Comparison of ENCODE assay signal across 8 cellular contexts in the genomic region with DNA sequence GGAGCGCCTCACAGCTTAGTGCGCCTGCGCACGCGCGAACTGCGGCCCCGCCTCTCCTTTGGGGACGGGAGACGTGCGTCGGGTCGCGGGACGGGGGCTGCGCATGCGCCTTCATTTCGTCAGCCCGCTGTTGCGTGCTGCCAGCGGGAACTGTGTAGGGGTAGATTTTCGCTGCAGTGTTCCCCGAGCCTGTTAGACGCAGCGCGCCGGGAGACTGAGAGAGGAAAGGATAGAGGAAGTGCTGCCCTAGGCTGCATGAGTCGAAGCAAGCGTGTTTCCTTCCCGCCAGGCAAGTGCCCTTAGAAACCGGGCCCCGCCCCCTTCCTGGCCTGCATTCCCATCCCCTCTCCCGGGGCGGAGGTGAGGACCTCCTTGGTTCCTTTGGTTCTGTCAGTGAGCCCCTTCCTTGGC. TPM values are rescaled to one million over a fixed set of nuclear protein-coding genes. Genes with fewer than 3 reads are reported as not detected.
DNase-seq lines count a peak whose midpoint lies in the region; ATAC-seq and TF ChIP-seq lines count a peak whose summit lies in the region.

No MANE protein-coding gene starts in this region.

- TF ChIP-seq RAD21 in SK-N-SH (IDR thresholded peaks at IDR 0.05; ENCODE audit: low read length): no peak

- POLR2A ChIA-PET in SK-N-SH (lab: Yijun Ruan, JAX): interaction anchor here (1.0 to 2.2 kb wide), 3 partner anchors 10 to 108 kb away, joined by 3 to 11 read pairs (median 3); partner anchors contain the start of genes ITGA1 and PELO

- TF ChIP-seq CTCF in GM12864 (IDR thresholded peaks at IDR 0.05; ENCODE audit: low read depth, low read length, missing control alignments) (no peak), SK-N-SH (IDR thresholded peaks at IDR 0.05) (no peak), osteoblast (IDR thresholded peaks at IDR 0.05; ENCODE audit: extremely low read depth, low read depth, low read length) (no peak), testis (IDR thresholded peaks at IDR 0.05) (no peak)

- no peaks in the 10 kb centered on the region for H3K9me3 Mint-ChIP-seq in activated naive CD4-positive, alpha-beta T cell treated with anti-CD3 and anti-CD28 coated beads, Interleukin-2, amount 50 U/mL, for 72 hours

- H3K27ac ChIP-seq in SK-N-SH (ENCODE audit: low read depth in 2 of 2, low read length in 1 of 2) (peak overlapping the region; percentile 93 to 95), osteoblast (ENCODE audit: low read depth, low read length) (peak overlapping the region; percentile 99), testis (peak overlapping the region; percentile 92 to 93)

- peak; percentile 89 for ATAC-seq in HG02642 (IDR thresholded peaks at IDR 0.05; ENCODE audit: poor library complexity, unreplicated experiment)
- ATAC-seq in activated naive CD4-positive, alpha-beta T cell treated with anti-CD3 and anti-CD28 coated beads, Interleukin-2, amount 50 U/mL, for 72 hours: peak; percentile 78 to 90

- peaks cover 30% of the 10 kb centered on the region for H3F3A ChIP-seq in SK-N-SH (replicated peaks; ENCODE audit: insufficient read depth)

- H3K9me3 ChIP-seq in SK-N-SH (no peaks in the 10 kb centered on the region), osteoblast (ENCODE audit: low read depth, low read length) (no peaks in the 10 kb centered on the region), testis (no peaks in the 10 kb centered on the region)

- peak overlapping the region; percentile 97 to 99 for H3K27ac Mint-ChIP-seq in activated naive CD4-positive, alpha-beta T cell treated with anti-CD3 and anti-CD28 coated beads, Interleukin-2, amount 50 U/mL, for 72 hours

- CTCF ChIA-PET in SK-N-SH (lab: Yijun Ruan, JAX): interaction anchor here (1.0 to 2.3 kb wide), 6 partner anchors 12 to 139 kb away, joined by 3 to 17 read pairs (median 6); partner anchors contain the start of genes ITGA1 and PELO

- H3K4me2 ChIP-seq in SK-N-SH (peak overlapping the region; percentile 89), osteoblast (ENCODE audit: insufficient read depth, low read length) (peak overlapping the region; percentile 97)

- H3K36me3 Mint-ChIP-seq in activated naive CD4-positive, alpha-beta T cell treated with anti-CD3 and anti-CD28 coated beads, Interleukin-2, amount 50 U/mL, for 72 hours: peaks cover 34 to 40% of the 10 kb centered on the region in 2 donors

- H3K4me1 ChIP-seq in SK-N-SH (ENCODE audit: control insufficient read depth in 1 of 2, insufficient read depth in 2 of 2, low read depth in 1 of 2, low read length in 1 of 2) (peaks cover 12 to 41% of the 10 kb centered on the region in 2 experiments), osteoblast (ENCODE audit: insufficient read depth, low read length) (peaks cover 35% of the 10 kb centered on the region), testis (peaks cover 19% of the 10 kb centered on the region)

- peaks cover 22% of the 10 kb centered on the region for H4K20me1 ChIP-seq in SK-N-SH (ENCODE audit: insufficient read depth)
- H4K20me1 ChIP-seq in osteoblast (ENCODE audit: insufficient read depth, low read length): peaks cover 37% of the 10 kb centered on the region

- peaks cover 34 to 36% of the 10 kb centered on the region in 2 experiments for H3K36me3 ChIP-seq in SK-N-SH (replicated peaks in 1 of 2; ENCODE audit: control insufficient read depth in 1 of 2, insufficient read depth in 2 of 2, low read length in 1 of 2)
- H3K36me3 ChIP-seq in osteoblast (ENCODE audit: insufficient read depth, low read length): peaks cover 25% of the 10 kb centered on the region
- H3K36me3 ChIP-seq in testis (ENCODE audit: low read depth, missing control alignments): no peaks in the 10 kb centered on the region

- 1% methylated on average over 26 of the region's 34 CpGs for WGBS in SK-N-SH (ENCODE audit: low lambda C conversion rate)
- 0% methylated on average over 22 to 34 of the region's 34 CpGs for WGBS in testis, 2 donors

- no peak for TF ChIP-seq EP300 in SK-N-SH (IDR thresholded peaks at IDR 0.05; ENCODE audit: borderline replicate concordance in 1 of 2, low read depth in 1 of 2, low read length in 1 of 2)

- peak overlapping the region; percentile 87 for H2AFZ ChIP-seq in SK-N-SH (ENCODE audit: low read depth)
- peak overlapping the region; percentile 81 for H2AFZ ChIP-seq in osteoblast (ENCODE audit: low read length)

- H3K9me2 ChIP-seq in SK-N-SH: no peaks in the 10 kb centered on the region

- peak; percentile 86 for DNase-seq in GM12864 (ENCODE audit: low read depth)
- DNase-seq in NCI-H1092 treated with DMSO at 0.1 percent for 48 hours (lab: John Stamatoyannopoulos, UW): peak; percentile 85
- DNase-seq in SK-N-SH: peak; percentile 92
- DNase-seq in activated naive CD4-positive, alpha-beta T cell treated with anti-CD3 and anti-CD28 coated beads, Interleukin-2, amount 50 U/mL, for 72 hours (ENCODE audit: low spot score in 2 of 2): peak; percentile 95 to 96
- peak; percentile 97 for DNase-seq in glomerular visceral epithelial cell (ENCODE audit: extremely low spot score)
- DNase-seq in osteoblast (ENCODE audit: insufficient read length, low spot score, missing footprints): peak; percentile 90
- peak; percentile 95 for DNase-seq in testis

- TF ChIP-seq POLR2A in testis (IDR thresholded peaks at IDR 0.05): no peak

- intact Hi-C loops in testis (cut with DNase I; ENCODE audit: low total_unique reads): no loop called here

- H3K4me3 ChIP-seq in GM12864 (ENCODE audit: low read depth, low read length) (peak overlapping the region; percentile 68), SK-N-SH (ENCODE audit: low read depth in 2 of 2, low read length in 1 of 2) (peak overlapping the region; percentile 75 to 85), osteoblast (ENCODE audit: insufficient read depth, low read length) (peak overlapping the region; percentile 92), testis (peak overlapping the region; percentile 72 to 84)

- peak overlapping the region; percentile 86 for H3K9ac ChIP-seq in SK-N-SH

- H3K79me2 ChIP-seq in SK-N-SH (ENCODE audit: insufficient read depth): peaks cover 57% of the 10 kb centered on the region
- peaks cover 61% of the 10 kb centered on the region for H3K79me2 ChIP-seq in osteoblast (ENCODE audit: insufficient read depth, low read length)

- no peaks in the 10 kb centered on the region for H3K27me3 ChIP-seq in SK-N-SH (ENCODE audit: insufficient read depth)
- no peaks in the 10 kb centered on the region for H3K27me3 ChIP-seq in osteoblast (ENCODE audit: insufficient read depth, low read length)
- H3K27me3 ChIP-seq in testis: no peaks in the 10 kb centered on the region

TF ChIP-seq in SK-N-SH, 30 proteins besides CTCF, POLR2A, EP300 and RAD21 (continues in another document):
- TF ChIP-seq SIN3A (IDR thresholded peaks at IDR 0.05; ENCODE audit: borderline replicate concordance, low read depth, low read length) (peak; percentile 88; the same call in 1 of the 2 replicates), FOSL2 (IDR thresholded peaks at IDR 0.05; ENCODE audit: borderline replicate concordance, low read depth) (no peak), RFX5 (IDR thresholded peaks at IDR 0.05; ENCODE audit: low read length) (no peak), RXRA (IDR thresholded peaks at IDR 0.05; ENCODE audit: borderline replicate concordance, low read depth) (no peak), NRF1 (IDR thresholded peaks at IDR 0.05; ENCODE audit: low read depth, low read length) (peak; percentile 98), TEAD4 (IDR thresholded peaks at IDR 0.05; ENCODE audit: borderline replicate concordance, insufficient read depth) (no peak), CHD2 (IDR thresholded peaks at IDR 0.05; ENCODE audit: low read length, partially characterized antibody) (no peak), TAF1 (IDR thresholded peaks at IDR 0.05; ENCODE audit: borderline replicate concordance, low read depth, low read length) (peak; percentile 78; the same call in 1 of the 2 replicates), MXI1 (IDR thresholded peaks at IDR 0.05; ENCODE audit: low read depth, low read length) (peak; percentile 55), FOXM1 (IDR thresholded peaks at IDR 0.05; ENCODE audit: low read depth) (no peak), EZH2phosphoT487 (IDR thresholded peaks at IDR 0.05; ENCODE audit: borderline replicate concordance, low read depth) (no peak), GATA2 (CRISPR knock-in tag; IDR thresholded peaks at IDR 0.05) (no peak)
- TF ChIP-seq, protein P1, sequence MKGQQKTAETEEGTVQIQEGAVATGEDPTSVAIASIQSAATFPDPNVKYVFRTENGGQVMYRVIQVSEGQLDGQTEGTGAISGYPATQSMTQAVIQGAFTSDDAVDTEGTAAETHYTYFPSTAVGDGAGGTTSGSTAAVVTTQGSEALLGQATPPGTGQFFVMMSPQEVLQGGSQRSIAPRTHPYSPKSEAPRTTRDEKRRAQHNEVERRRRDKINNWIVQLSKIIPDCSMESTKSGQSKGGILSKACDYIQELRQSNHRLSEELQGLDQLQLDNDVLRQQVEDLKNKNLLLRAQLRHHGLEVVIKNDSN (IDR thresholded peaks at IDR 0.05; ENCODE audit: borderline replicate concordance, low read depth): no peak
- TF ChIP-seq, protein P2, sequence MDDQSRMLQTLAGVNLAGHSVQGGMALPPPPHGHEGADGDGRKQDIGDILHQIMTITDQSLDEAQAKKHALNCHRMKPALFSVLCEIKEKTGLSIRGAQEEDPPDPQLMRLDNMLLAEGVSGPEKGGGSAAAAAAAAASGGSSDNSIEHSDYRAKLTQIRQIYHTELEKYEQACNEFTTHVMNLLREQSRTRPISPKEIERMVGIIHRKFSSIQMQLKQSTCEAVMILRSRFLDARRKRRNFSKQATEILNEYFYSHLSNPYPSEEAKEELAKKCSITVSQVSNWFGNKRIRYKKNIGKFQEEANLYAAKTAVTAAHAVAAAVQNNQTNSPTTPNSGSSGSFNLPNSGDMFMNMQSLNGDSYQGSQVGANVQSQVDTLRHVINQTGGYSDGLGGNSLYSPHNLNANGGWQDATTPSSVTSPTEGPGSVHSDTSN (IDR thresholded peaks at IDR 0.05): no peak

RNA-seq across cellular contexts. Expression of gene ITGA1, which starts 12.3 kb away (rescaled TPM):
- polyA plus RNA-seq in SK-N-SH (2012; rRNA removed) (7.7 and 9.9 TPM in 2 replicates), testis (ENCODE audit: insufficient read depth, low read depth, low replicate concordance) (7.5 TPM)
- polyA plus RNA-seq in SK-N-SH (2012; cell fraction: cytosol; rRNA removed): 5.2 and 9.2 TPM in 2 replicates
- polyA plus RNA-seq in SK-N-SH (2012; cell fraction: nucleus; rRNA removed): 4.5 and 11.5 TPM in 2 replicates
- total RNA-seq in activated naive CD4-positive, alpha-beta T cell treated with anti-CD3 and anti-CD28 coated beads, Interleukin-2, amount 50 U/mL, for 72 hours: 1 to 10 TPM; 6.0 TPM
- total RNA-seq in osteoblast (28.6 and 31.8 TPM in 2 replicates), testis (1 to 10 TPM; 7.3 to 8.1 TPM)

RNA-seq across cellular contexts. Expression of gene PELO, which starts 12.3 kb away (rescaled TPM):
- 10.7 and 11.5 TPM in 2 replicates for polyA plus RNA-seq in SK-N-SH (2012; rRNA removed)
- polyA plus RNA-seq in SK-N-SH (2012; cell fraction: cytosol; rRNA removed): 8.8 and 10.3 TPM in 2 replicates
- polyA plus RNA-seq in SK-N-SH (2012; cell fraction: nucleus; rRNA removed): 13.5 and 14.3 TPM in 2 replicates
- 10 to 100 TPM; 17.5 to 23.0 TPM for total RNA-seq in activated naive CD4-positive, alpha-beta T cell treated with anti-CD3 and anti-CD28 coated beads, Interleukin-2, amount 50 U/mL, for 72 hours
- total RNA-seq in osteoblast: 21.4 and 21.5 TPM in 2 replicates
- total RNA-seq in testis: 1 to 10 TPM; 9.0 to 9.4 TPM
- polyA plus RNA-seq in testis (ENCODE audit: insufficient read depth, low read depth, low replicate concordance): 10.6 TPM

Comparison
In these comparisons a context has a peak if more than half of its experiments do, and no peak if none do; other contexts are left out.
1. Peak in every context shown above with its lines: DNase-seq, ATAC-seq, H3K4me3 ChIP-seq and H3K27ac ChIP-seq.